Comparison of ENCODE assay signal across 16 cellular contexts in the genomic region with DNA sequence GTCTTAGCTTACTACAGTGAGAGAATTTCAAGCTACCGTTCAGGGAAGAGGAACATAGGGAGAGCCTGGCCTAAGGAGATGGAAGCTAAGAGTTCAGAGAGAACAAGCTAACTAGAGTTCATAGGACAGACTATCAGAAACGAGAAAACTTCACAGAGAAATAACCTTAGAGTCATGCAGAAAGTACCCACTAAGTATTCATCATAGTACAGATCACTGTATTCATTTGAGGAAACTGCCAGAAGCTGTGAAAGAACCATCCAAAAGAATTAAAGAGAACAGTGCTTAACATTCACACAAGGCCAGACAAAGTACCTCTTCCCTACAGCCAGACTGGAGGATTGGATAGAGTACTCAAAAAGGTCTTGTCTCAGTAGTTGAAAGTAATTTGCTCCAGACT. TPM values are rescaled to one million over a fixed set of nuclear protein-coding genes. Genes with fewer than 3 reads are reported as not detected.
DNase-seq lines count a peak whose midpoint lies in the region; ATAC-seq and TF ChIP-seq lines count a peak whose summit lies in the region.
"Had no signal": no experiment of that assay in that cellular context is flagged by ENCODE, and none has a peak within 500 bp of the region (broad histone marks: within the 10 kb centered on the region; RNA-seq: fewer than 3 reads in every experiment).

No MANE protein-coding gene starts in this region.

- no peaks in the 10 kb centered on the region for H3K79me2 ChIP-seq in neural progenitor cell (ENCODE audit: low read depth)

- H3K36me3 Mint-ChIP-seq in neural progenitor cell: peaks cover 5% of the 10 kb centered on the region
- H3K36me3 Mint-ChIP-seq: CD4-positive, CD25-positive, alpha-beta regulatory T cell; IgD-negative memory B cell had no signal

- DNase-seq in neural progenitor cell (ENCODE audit: low spot score): no peak
- DNase-seq in foreskin melanocyte: no peak
- DNase-seq in cerebellum (ENCODE audit: low spot score): no peak
- DNase-seq in adrenal gland: no peak
- DNase-seq: CD4-positive, CD25-positive, alpha-beta regulatory T cell; DMS53; NCI-H1417; NCI-H2029; NCI-H2171 treated with DMSO at 0.1 percent for 48 hours; NCI-H510A treated with DMSO at 0.1 percent for 48 hours; RPMI8226 had no signal

- H3K4me1 Mint-ChIP-seq in neural progenitor cell: no peaks in the 10 kb centered on the region
- H3K4me1 Mint-ChIP-seq: CD4-positive, CD25-positive, alpha-beta regulatory T cell; IgD-negative memory B cell had no signal

- intact Hi-C loops in adrenal gland (cut with DNase I): no loop called here

- no peaks in the 10 kb centered on the region for H3K9me3 ChIP-seq in neural progenitor cell (ENCODE audit: low read depth)
- no peaks in the 10 kb centered on the region for H3K9me3 ChIP-seq in adrenal gland (replicated peaks in 1 of 3)

- no peaks in the 10 kb centered on the region for H4K20me1 ChIP-seq in neural progenitor cell (ENCODE audit: low read depth)

- H3K9me3 Mint-ChIP-seq in neural progenitor cell: peaks cover 17% of the 10 kb centered on the region

- peak overlapping the region; percentile 56 for H2AFZ ChIP-seq in neural progenitor cell (replicated peaks)

- H3K27ac Mint-ChIP-seq in neural progenitor cell: no peak overlapping the region
- H3K27ac Mint-ChIP-seq: IgD-negative memory B cell had no signal

- H3K4me2 ChIP-seq in neural progenitor cell: no peak overlapping the region

- H3K4me3 Mint-ChIP-seq in neural progenitor cell: no peak overlapping the region
- H3K4me3 Mint-ChIP-seq: CD4-positive, CD25-positive, alpha-beta regulatory T cell; IgD-negative memory B cell had no signal

- H3K4me3 ChIP-seq in neural progenitor cell: no peak overlapping the region
- H3K4me3 ChIP-seq in adrenal gland: no peak overlapping the region

- peaks cover 2% of the 10 kb centered on the region for H3K27me3 Mint-ChIP-seq in neural progenitor cell (ENCODE audit: insufficient read depth, low read depth)

- ATAC-seq in GM18858 (IDR thresholded peaks at IDR 0.05; ENCODE audit: unreplicated experiment) (peak; percentile 35), HG02642 (IDR thresholded peaks at IDR 0.05; ENCODE audit: poor library complexity, unreplicated experiment) (peak; percentile 44), HG03432 (IDR thresholded peaks at IDR 0.05; ENCODE audit: unreplicated experiment) (peak; percentile 37), GM21390 (IDR thresholded peaks at IDR 0.05; ENCODE audit: unreplicated experiment) (no peak)

- TF ChIP-seq CTCF in neural progenitor cell (IDR thresholded peaks at IDR 0.05) (no peak), adrenal gland (IDR thresholded peaks at IDR 0.05) (no peak)

- H3K27me3 ChIP-seq in neural progenitor cell (no peaks in the 10 kb centered on the region), adrenal gland (no peaks in the 10 kb centered on the region)

- H3K36me3 ChIP-seq in neural progenitor cell (no peaks in the 10 kb centered on the region), adrenal gland (replicated peaks in 1 of 2) (no peaks in the 10 kb centered on the region)

- H3F3A ChIP-seq in neural progenitor cell (ENCODE audit: low read depth): no peaks in the 10 kb centered on the region

- no peak overlapping the region for H3K27ac ChIP-seq in neural progenitor cell
- H3K27ac ChIP-seq in adrenal gland: no peak overlapping the region

- no peak for TF ChIP-seq POLR2A in adrenal gland (IDR thresholded peaks at IDR 0.05)

- no peaks in the 10 kb centered on the region for H3K4me1 ChIP-seq in neural progenitor cell
- H3K4me1 ChIP-seq in adrenal gland (replicated peaks in 1 of 2): peaks cover 8 to 10% of the 10 kb centered on the region in 2 donors

- 77 to 85% (median 83%) methylated on average over 2 of the region's 2 CpGs for WGBS in adrenal gland, 4 donors

- no peak overlapping the region for H3K9ac ChIP-seq in neural progenitor cell

RNA-seq across cellular contexts. Expression of gene GBE1, which starts 15.2 kb away (rescaled TPM):
- 21.7 and 34.4 TPM in 2 replicates for total RNA-seq in neural progenitor cell (ENCODE audit: low replicate concordance)
- total RNA-seq in cerebellum: 14.4 TPM
- 100 to 1,000 TPM in 1 of 8 donors, 10 to 100 TPM in 7; 53.3 to 104 (median 82.4) TPM for total RNA-seq in adrenal gland
- polyA plus RNA-seq in adrenal gland: 10 to 100 TPM; 16.0 to 97.0 (median 30.9) TPM
